1 cellular context compared by ENCODE assay signal in genomic region chr1:36824390-36824861, GRCh38.
TF ChIP-seq lines count a peak whose summit lies in the region.

No MANE protein-coding gene starts in this region.

TF ChIP-seq in K562, 482 proteins besides CTCF, POLR2A, EP300 and RAD21 (continued from another document and continues in another):
- TF ChIP-seq, protein P1, sequence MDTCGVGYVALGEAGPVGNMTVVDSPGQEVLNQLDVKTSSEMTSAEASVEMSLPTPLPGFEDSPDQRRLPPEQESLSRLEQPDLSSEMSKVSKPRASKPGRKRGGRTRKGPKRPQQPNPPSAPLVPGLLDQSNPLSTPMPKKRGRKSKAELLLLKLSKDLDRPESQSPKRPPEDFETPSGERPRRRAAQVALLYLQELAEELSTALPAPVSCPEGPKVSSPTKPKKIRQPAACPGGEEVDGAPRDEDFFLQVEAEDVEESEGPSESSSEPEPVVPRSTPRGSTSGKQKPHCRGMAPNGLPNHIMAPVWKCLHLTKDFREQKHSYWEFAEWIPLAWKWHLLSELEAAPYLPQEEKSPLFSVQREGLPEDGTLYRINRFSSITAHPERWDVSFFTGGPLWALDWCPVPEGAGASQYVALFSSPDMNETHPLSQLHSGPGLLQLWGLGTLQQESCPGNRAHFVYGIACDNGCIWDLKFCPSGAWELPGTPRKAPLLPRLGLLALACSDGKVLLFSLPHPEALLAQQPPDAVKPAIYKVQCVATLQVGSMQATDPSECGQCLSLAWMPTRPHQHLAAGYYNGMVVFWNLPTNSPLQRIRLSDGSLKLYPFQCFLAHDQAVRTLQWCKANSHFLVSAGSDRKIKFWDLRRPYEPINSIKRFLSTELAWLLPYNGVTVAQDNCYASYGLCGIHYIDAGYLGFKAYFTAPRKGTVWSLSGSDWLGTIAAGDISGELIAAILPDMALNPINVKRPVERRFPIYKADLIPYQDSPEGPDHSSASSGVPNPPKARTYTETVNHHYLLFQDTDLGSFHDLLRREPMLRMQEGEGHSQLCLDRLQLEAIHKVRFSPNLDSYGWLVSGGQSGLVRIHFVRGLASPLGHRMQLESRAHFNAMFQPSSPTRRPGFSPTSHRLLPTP (IDR thresholded peaks at IDR 0.05; ENCODE audit: borderline replicate concordance, extremely low read depth, insufficient read length), result no peak
- TF ChIP-seq, protein P2, sequence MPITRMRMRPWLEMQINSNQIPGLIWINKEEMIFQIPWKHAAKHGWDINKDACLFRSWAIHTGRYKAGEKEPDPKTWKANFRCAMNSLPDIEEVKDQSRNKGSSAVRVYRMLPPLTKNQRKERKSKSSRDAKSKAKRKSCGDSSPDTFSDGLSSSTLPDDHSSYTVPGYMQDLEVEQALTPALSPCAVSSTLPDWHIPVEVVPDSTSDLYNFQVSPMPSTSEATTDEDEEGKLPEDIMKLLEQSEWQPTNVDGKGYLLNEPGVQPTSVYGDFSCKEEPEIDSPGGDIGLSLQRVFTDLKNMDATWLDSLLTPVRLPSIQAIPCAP (CRISPR knock-in tag; IDR thresholded peaks at IDR 0.05; ENCODE audit: borderline replicate concordance), result no peak
- no peak for TF ChIP-seq BRD9 (IDR thresholded peaks at IDR 0.05; ENCODE audit: low read depth, partially characterized antibody)
- TF ChIP-seq SLC30A9 (CRISPR knock-in tag; IDR thresholded peaks at IDR 0.05), result no peak
- no peak for TF ChIP-seq KLF1 (tag; IDR thresholded peaks at IDR 0.05)
- TF ChIP-seq ID3 (CRISPR knock-in tag; IDR thresholded peaks at IDR 0.05), result no peak
- TF ChIP-seq ID3 (tag; IDR thresholded peaks at IDR 0.05), result no peak
- TF ChIP-seq ZNF778 (CRISPR knock-in tag; IDR thresholded peaks at IDR 0.05), result no peak
- no peak for TF ChIP-seq ZFP1 (CRISPR knock-in tag; IDR thresholded peaks at IDR 0.05)
- TF ChIP-seq DIDO1 (tag; IDR thresholded peaks at IDR 0.05; ENCODE audit: low read depth), result no peak
- TF ChIP-seq EP400 (IDR thresholded peaks at IDR 0.05), result peak; percentile 35; the same call in 1 of the 2 replicates
- TF ChIP-seq, protein P3, sequence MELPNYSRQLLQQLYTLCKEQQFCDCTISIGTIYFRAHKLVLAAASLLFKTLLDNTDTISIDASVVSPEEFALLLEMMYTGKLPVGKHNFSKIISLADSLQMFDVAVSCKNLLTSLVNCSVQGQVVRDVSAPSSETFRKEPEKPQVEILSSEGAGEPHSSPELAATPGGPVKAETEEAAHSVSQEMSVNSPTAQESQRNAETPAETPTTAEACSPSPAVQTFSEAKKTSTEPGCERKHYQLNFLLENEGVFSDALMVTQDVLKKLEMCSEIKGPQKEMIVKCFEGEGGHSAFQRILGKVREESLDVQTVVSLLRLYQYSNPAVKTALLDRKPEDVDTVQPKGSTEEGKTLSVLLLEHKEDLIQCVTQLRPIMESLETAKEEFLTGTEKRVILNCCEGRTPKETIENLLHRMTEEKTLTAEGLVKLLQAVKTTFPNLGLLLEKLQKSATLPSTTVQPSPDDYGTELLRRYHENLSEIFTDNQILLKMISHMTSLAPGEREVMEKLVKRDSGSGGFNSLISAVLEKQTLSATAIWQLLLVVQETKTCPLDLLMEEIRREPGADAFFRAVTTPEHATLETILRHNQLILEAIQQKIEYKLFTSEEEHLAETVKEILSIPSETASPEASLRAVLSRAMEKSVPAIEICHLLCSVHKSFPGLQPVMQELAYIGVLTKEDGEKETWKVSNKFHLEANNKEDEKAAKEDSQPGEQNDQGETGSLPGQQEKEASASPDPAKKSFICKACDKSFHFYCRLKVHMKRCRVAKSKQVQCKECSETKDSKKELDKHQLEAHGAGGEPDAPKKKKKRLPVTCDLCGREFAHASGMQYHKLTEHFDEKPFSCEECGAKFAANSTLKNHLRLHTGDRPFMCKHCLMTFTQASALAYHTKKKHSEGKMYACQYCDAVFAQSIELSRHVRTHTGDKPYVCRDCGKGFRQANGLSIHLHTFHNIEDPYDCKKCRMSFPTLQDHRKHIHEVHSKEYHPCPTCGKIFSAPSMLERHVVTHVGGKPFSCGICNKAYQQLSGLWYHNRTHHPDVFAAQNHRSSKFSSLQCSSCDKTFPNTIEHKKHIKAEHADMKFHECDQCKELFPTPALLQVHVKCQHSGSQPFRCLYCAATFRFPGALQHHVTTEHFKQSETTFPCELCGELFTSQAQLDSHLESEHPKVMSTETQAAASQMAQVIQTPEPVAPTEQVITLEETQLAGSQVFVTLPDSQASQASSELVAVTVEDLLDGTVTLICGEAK (IDR thresholded peaks at IDR 0.05), result no peak
- TF ChIP-seq, protein P3 (CRISPR knock-in tag; IDR thresholded peaks at IDR 0.05), result no peak
- no peak for TF ChIP-seq ZNF76 (CRISPR knock-in tag; IDR thresholded peaks at IDR 0.05; ENCODE audit: borderline replicate concordance)
- TF ChIP-seq CBX2 (IDR thresholded peaks at IDR 0.05; ENCODE audit: insufficient read depth, low read length, poor library complexity, severe bottlenecking), result no peak
- TF ChIP-seq PURB (CRISPR knock-in tag; IDR thresholded peaks at IDR 0.05; ENCODE audit: low read depth), result no peak
- TF ChIP-seq NCOA6 (IDR thresholded peaks at IDR 0.05), result no peak
- TF ChIP-seq POLR2AphosphoS2 (IDR thresholded peaks at IDR 0.05; ENCODE audit: low read length), result no peak
- TF ChIP-seq ZNF311 (CRISPR knock-in tag; IDR thresholded peaks at IDR 0.05), result no peak
- TF ChIP-seq NCOA2 (IDR thresholded peaks at IDR 0.05; ENCODE audit: partially characterized antibody in 2 of 2), result no peak
- no peak for TF ChIP-seq ZFP36 (IDR thresholded peaks at IDR 0.05; ENCODE audit: low read depth, low read length, partially characterized antibody)
- peak; percentile 43; the same call in 1 of the 2 replicates for TF ChIP-seq CEBPB (tag; IDR thresholded peaks at IDR 0.05)
- no peak for TF ChIP-seq EHMT2 (IDR thresholded peaks at IDR 0.05)
- TF ChIP-seq, protein P4, sequence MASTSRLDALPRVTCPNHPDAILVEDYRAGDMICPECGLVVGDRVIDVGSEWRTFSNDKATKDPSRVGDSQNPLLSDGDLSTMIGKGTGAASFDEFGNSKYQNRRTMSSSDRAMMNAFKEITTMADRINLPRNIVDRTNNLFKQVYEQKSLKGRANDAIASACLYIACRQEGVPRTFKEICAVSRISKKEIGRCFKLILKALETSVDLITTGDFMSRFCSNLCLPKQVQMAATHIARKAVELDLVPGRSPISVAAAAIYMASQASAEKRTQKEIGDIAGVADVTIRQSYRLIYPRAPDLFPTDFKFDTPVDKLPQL (IDR thresholded peaks at IDR 0.05; ENCODE audit: extremely low read depth, insufficient read length), result no peak
- TF ChIP-seq, protein P5, sequence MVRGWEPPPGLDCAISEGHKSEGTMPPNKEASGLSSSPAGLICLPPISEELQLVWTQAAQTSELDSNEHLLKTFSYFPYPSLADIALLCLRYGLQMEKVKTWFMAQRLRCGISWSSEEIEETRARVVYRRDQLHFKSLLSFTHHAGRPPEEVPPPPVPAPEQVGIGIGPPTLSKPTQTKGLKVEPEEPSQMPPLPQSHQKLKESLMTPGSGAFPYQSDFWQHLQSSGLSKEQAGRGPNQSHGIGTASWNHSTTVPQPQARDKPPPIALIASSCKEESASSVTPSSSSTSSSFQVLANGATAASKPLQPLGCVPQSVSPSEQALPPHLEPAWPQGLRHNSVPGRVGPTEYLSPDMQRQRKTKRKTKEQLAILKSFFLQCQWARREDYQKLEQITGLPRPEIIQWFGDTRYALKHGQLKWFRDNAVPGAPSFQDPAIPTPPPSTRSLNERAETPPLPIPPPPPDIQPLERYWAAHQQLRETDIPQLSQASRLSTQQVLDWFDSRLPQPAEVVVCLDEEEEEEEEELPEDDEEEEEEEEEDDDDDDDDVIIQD (CRISPR knock-in tag; IDR thresholded peaks at IDR 0.05), result no peak
- no peak for TF ChIP-seq JUN (IDR thresholded peaks at IDR 0.05; ENCODE audit: borderline replicate concordance, low read depth, low read length)
- no peak for TF ChIP-seq JUN (CRISPR knock-in tag; IDR thresholded peaks at IDR 0.05; ENCODE audit: borderline replicate concordance)
- TF ChIP-seq PYGO2 (tag; IDR thresholded peaks at IDR 0.05), result no peak
- TF ChIP-seq ARID2 (IDR thresholded peaks at IDR 0.05), result no peak
- TF ChIP-seq CBFB (CRISPR knock-in tag; IDR thresholded peaks at IDR 0.05), result no peak
- TF ChIP-seq PRPF4 (IDR thresholded peaks at IDR 0.05; ENCODE audit: insufficient read depth, low read depth, low read length, poor library complexity, severe bottlenecking), result no peak
- no peak for TF ChIP-seq NR2C1 (IDR thresholded peaks at IDR 0.05)
- TF ChIP-seq NR2C1 (tag; IDR thresholded peaks at IDR 0.05), result no peak
- no peak for TF ChIP-seq COPS2 (conservative IDR thresholded peaks at IDR 0.05)
- TF ChIP-seq, protein P6, sequence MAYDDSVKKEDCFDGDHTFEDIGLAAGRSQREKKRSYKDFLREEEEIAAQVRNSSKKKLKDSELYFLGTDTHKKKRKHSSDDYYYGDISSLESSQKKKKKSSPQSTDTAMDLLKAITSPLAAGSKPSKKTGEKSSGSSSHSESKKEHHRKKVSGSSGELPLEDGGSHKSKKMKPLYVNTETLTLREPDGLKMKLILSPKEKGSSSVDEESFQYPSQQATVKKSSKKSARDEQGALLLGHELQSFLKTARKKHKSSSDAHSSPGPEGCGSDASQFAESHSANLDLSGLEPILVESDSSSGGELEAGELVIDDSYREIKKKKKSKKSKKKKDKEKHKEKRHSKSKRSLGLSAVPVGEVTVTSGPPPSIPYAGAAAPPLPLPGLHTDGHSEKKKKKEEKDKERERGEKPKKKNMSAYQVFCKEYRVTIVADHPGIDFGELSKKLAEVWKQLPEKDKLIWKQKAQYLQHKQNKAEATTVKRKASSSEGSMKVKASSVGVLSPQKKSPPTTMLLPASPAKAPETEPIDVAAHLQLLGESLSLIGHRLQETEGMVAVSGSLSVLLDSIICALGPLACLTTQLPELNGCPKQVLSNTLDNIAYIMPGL (CRISPR knock-in tag; IDR thresholded peaks at IDR 0.05), result no peak
- no peak for TF ChIP-seq CSDE1 (IDR thresholded peaks at IDR 0.05)
- TF ChIP-seq ZNF121 (CRISPR knock-in tag; conservative IDR thresholded peaks at IDR 0.05), result no peak
- no peak for TF ChIP-seq KLF10 (CRISPR knock-in tag; IDR thresholded peaks at IDR 0.05)
- no peak for TF ChIP-seq ZNF3 (CRISPR knock-in tag; IDR thresholded peaks at IDR 0.05)
- peak; percentile 91 for TF ChIP-seq EGR1 (conservative IDR thresholded peaks at IDR 0.05)
- no peak for TF ChIP-seq ZNF282 (CRISPR knock-in tag; IDR thresholded peaks at IDR 0.05)
- no peak for TF ChIP-seq DDX20 (tag; IDR thresholded peaks at IDR 0.05; ENCODE audit: low read depth)
- no peak for TF ChIP-seq FOXA3 (CRISPR knock-in tag; conservative IDR thresholded peaks at IDR 0.05 in 1 of 2, IDR thresholded peaks at IDR 0.05 in 1 of 2)
- no peak for TF ChIP-seq USF2 (CRISPR knock-in tag; IDR thresholded peaks at IDR 0.05)
- TF ChIP-seq POLR2B (IDR thresholded peaks at IDR 0.05; ENCODE audit: low read depth, partially characterized antibody), result no peak
- no peak for TF ChIP-seq MTA2 (IDR thresholded peaks at IDR 0.05; ENCODE audit: low read depth)
- TF ChIP-seq TCF3 (CRISPR knock-in tag; IDR thresholded peaks at IDR 0.05), result no peak
- TF ChIP-seq BACH1 (tag; IDR thresholded peaks at IDR 0.05), result no peak
- no peak for TF ChIP-seq GABPB2 (CRISPR knock-in tag; conservative IDR thresholded peaks at IDR 0.05)
- peak; percentile 60 for TF ChIP-seq ARID1B (IDR thresholded peaks at IDR 0.05)
- TF ChIP-seq CBX1 (IDR thresholded peaks at IDR 0.05; ENCODE audit: low read depth), result no peak
- no peak for TF ChIP-seq KAT2B (IDR thresholded peaks at IDR 0.05; ENCODE audit: low read depth, low read length)
- TF ChIP-seq ZBED1 (IDR thresholded peaks at IDR 0.05), result no peak
- no peak for TF ChIP-seq ZNF764 (CRISPR knock-in tag; IDR thresholded peaks at IDR 0.05; ENCODE audit: low read depth)
- no peak for TF ChIP-seq HDAC8 (tag; IDR thresholded peaks at IDR 0.05)
- TF ChIP-seq ZNF12 (CRISPR knock-in tag; IDR thresholded peaks at IDR 0.05), result no peak
